34 cellular contexts compared by ENCODE assay signal in the genomic region with DNA sequence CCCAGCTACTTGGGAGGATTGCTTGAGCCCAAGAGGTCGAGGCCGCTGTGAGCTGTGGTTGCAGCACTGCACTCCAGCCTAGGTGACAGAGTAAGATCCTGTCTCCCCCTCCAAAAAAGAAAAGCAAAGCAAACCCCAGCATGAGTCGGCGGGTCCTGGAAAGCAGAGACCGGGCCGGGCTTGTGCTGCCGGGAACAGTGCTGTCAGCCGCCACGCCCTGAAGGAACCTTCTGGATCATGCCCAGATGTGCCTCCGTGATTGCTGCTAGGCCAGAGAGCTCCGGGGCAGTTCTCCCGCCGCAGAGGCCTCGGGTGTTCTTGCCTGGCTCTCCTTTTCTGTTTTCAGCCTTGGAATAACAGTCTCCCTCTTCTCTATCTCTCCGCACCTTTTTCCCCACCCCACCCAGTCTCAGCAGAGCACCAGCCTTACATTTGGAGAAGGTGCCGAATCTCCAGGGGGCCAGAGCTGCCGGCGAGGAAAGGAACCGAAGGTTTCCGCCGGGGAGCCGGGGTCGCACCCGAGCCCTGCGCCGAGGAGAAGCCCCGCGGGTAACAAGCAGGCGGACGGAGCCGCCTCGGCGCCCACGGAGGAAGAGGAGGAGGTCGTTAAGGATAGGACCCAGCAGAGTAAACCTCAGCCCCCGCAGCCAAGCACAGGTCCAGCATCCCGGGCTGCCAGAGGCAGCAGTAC.
"Had no signal": no experiment of that assay in that cellular context is flagged by ENCODE, and none has a peak within 500 bp of the region (broad histone marks: within the 10 kb centered on the region; RNA-seq: fewer than 3 reads in every experiment).

No MANE protein-coding gene starts in this region.

- H3K9me3 ChIP-seq: body of pancreas, esophagus muscularis mucosa, gastroesophageal sphincter, heart right ventricle had no signal

- H3K4me3 Mint-ChIP-seq: activated CD4-positive, alpha-beta memory T cell treated with anti-CD3 and anti-CD28 coated beads for 36 hours; activated CD4-positive, alpha-beta T cell treated with anti-CD3 and anti-CD28 coated beads for 36 hours; activated CD4-positive, alpha-beta T cell treated with anti-CD3 and anti-CD28 coated beads, Interleukin-2, amount 10 ng/mL, durations not matched to agents 24 days and 14 days; activated CD8-positive, alpha-beta memory T cell treated with anti-CD3 and anti-CD28 coated beads, Interleukin-2, amount 10 ng/mL, durations not matched to agents 7 days and 5 days; activated CD8-positive, alpha-beta T cell treated with anti-CD3 and anti-CD28 coated beads, Interleukin-2, amount 10 ng/mL, durations not matched to agents 7 days and 5 days; activated naive CD8-positive, alpha-beta T cell; activated T-helper 1 cell treated with anti-CD3 and anti-CD28 coated beads, Interleukin-12 subunit alpha, Interleukin-12 subunit beta, Interleukin-2, Interleukin-4 antibody, amounts not matched to agents 30 ng/mL and 10 ng/mL and 1 ng/mL, durations not matched to agents 14 hours and 24 hours and 36 hours; dendritic cell treated with granulocyte-macrophage colony-stimulating factor and Interleukin-4, amounts not matched to agents 40 ng/mL and 50 ng/mL, for 4 days; endodermal cell; T-helper 17 cell; T-helper 2 cell treated with Interferon-gamma antibody and Interleukin-4, amounts not matched to agents 5 μg/mL and 100 μg/mL, for 36 hours had no signal

- H3K4me1 ChIP-seq: body of pancreas, esophagus muscularis mucosa had no signal

- H3K27ac Mint-ChIP-seq: activated CD4-positive, alpha-beta memory T cell treated with anti-CD3 and anti-CD28 coated beads for 36 hours; activated CD4-positive, alpha-beta T cell treated with anti-CD3 and anti-CD28 coated beads for 36 hours; activated CD4-positive, alpha-beta T cell treated with anti-CD3 and anti-CD28 coated beads, Interleukin-2, amount 10 ng/mL, durations not matched to agents 24 days and 14 days; activated CD8-positive, alpha-beta memory T cell treated with anti-CD3 and anti-CD28 coated beads, Interleukin-2, amount 10 ng/mL, durations not matched to agents 7 days and 5 days; activated CD8-positive, alpha-beta T cell treated with anti-CD3 and anti-CD28 coated beads, Interleukin-2, amount 10 ng/mL, durations not matched to agents 7 days and 5 days; activated naive CD8-positive, alpha-beta T cell; activated T-helper 1 cell treated with anti-CD3 and anti-CD28 coated beads, Interleukin-12 subunit alpha, Interleukin-12 subunit beta, Interleukin-2, Interleukin-4 antibody, amounts not matched to agents 30 ng/mL and 10 ng/mL and 1 ng/mL, durations not matched to agents 14 hours and 24 hours and 36 hours; activated T-helper 2 cell treated with anti-CD3 and anti-CD28 coated beads, Interferon-gamma antibody, Interleukin-2, Interleukin-4, amounts not matched to agents 10 μg/mL and 5 μg/mL and 100 μg/mL, durations not matched to agents 14 hours and 24 hours and 36 hours; dendritic cell treated with granulocyte-macrophage colony-stimulating factor and Interleukin-4, amounts not matched to agents 40 ng/mL and 50 ng/mL, for 4 days; endodermal cell; T-helper 17 cell; T-helper 2 cell treated with Interferon-gamma antibody and Interleukin-4, amounts not matched to agents 5 μg/mL and 100 μg/mL, for 36 hours had no signal

- H3K4me1 Mint-ChIP-seq: activated CD4-positive, alpha-beta T cell treated with anti-CD3 and anti-CD28 coated beads for 36 hours; activated CD4-positive, alpha-beta T cell treated with anti-CD3 and anti-CD28 coated beads, Interleukin-2, amount 10 ng/mL, durations not matched to agents 24 days and 14 days; activated CD8-positive, alpha-beta memory T cell treated with anti-CD3 and anti-CD28 coated beads, Interleukin-2, amount 10 ng/mL, durations not matched to agents 7 days and 5 days had no signal

- DNase-seq: activated CD4-positive, alpha-beta memory T cell treated with anti-CD3 and anti-CD28 coated beads for 36 hours; activated CD4-positive, alpha-beta T cell treated with anti-CD3 and anti-CD28 coated beads for 36 hours; activated CD4-positive, alpha-beta T cell treated with anti-CD3 and anti-CD28 coated beads, Interleukin-2, amount 10 ng/mL, durations not matched to agents 24 days and 14 days; activated CD4-positive, CD25-positive, alpha-beta regulatory T cell; activated CD4-positive, CD25-positive, alpha-beta regulatory T cell treated with anti-CD3 and anti-CD28 coated beads, Interleukin-2, amount 50 U/mL, for 72 hours; activated CD8-positive, alpha-beta memory T cell treated with anti-CD3 and anti-CD28 coated beads, Interleukin-2, amount 10 ng/mL, durations not matched to agents 7 days and 5 days; activated CD8-positive, alpha-beta memory T cell treated with anti-CD3 and anti-CD28 coated beads, Interleukin-2, amount 50 U/mL, for 4 hours; activated CD8-positive, alpha-beta T cell treated with anti-CD3 and anti-CD28 coated beads, Interleukin-2, amount 10 ng/mL, durations not matched to agents 7 days and 5 days; activated effector memory CD4-positive, alpha-beta T cell treated with anti-CD3 and anti-CD28 coated beads, Interleukin-2, amount 50 U/mL, for 16 hours; activated naive CD4-positive, alpha-beta T cell treated with anti-CD3 and anti-CD28 coated beads, Interleukin-2, amount 50 U/mL, for 16 hours; activated naive CD4-positive, alpha-beta T cell treated with Interleukin-2 at 50 U/mL for 16 hours; activated T-cell treated with anti-CD3 and anti-CD28 coated beads, Interleukin-2, amount 50 U/mL, for 1 hour; activated T-cell treated with anti-CD3 and anti-CD28 coated beads, Interleukin-2, amount 50 U/mL, for 48 hours; amniotic stem cell; body of pancreas; central memory CD4-positive, alpha-beta T cell; cerebellar nuclear complex; dorsolateral prefrontal cortex; effector memory CD4-positive, alpha-beta T cell; endodermal cell; erythroblast; foreskin melanocyte; heart right ventricle; T-helper 1 cell; T-helper 17 cell; T1000 had no signal

- H3K4me3 ChIP-seq: body of pancreas, coronary artery, dorsolateral prefrontal cortex, esophagus muscularis mucosa, gastroesophageal sphincter, heart right ventricle had no signal

- H3K27me3 ChIP-seq: body of pancreas, esophagus muscularis mucosa, gastroesophageal sphincter, heart right ventricle had no signal

- H3K36me3 Mint-ChIP-seq: activated CD4-positive, alpha-beta memory T cell treated with anti-CD3 and anti-CD28 coated beads for 36 hours; activated CD8-positive, alpha-beta memory T cell treated with anti-CD3 and anti-CD28 coated beads, Interleukin-2, amount 10 ng/mL, durations not matched to agents 7 days and 5 days; activated naive CD8-positive, alpha-beta T cell had no signal

- H3K27ac ChIP-seq: body of pancreas, coronary artery, esophagus muscularis mucosa, gastroesophageal sphincter, heart right ventricle had no signal

- H3K9me3 Mint-ChIP-seq: activated CD4-positive, alpha-beta memory T cell treated with anti-CD3 and anti-CD28 coated beads for 36 hours; activated CD4-positive, alpha-beta T cell treated with anti-CD3 and anti-CD28 coated beads, Interleukin-2, amount 10 ng/mL, durations not matched to agents 24 days and 14 days; activated T-helper 1 cell treated with anti-CD3 and anti-CD28 coated beads, Interleukin-12 subunit alpha, Interleukin-12 subunit beta, Interleukin-2, Interleukin-4 antibody, amounts not matched to agents 30 ng/mL and 10 ng/mL and 1 ng/mL, durations not matched to agents 14 hours and 24 hours and 36 hours; activated T-helper 2 cell treated with anti-CD3 and anti-CD28 coated beads, Interferon-gamma antibody, Interleukin-2, Interleukin-4, amounts not matched to agents 10 μg/mL and 5 μg/mL and 100 μg/mL, durations not matched to agents 14 hours and 24 hours and 36 hours; dendritic cell treated with granulocyte-macrophage colony-stimulating factor and Interleukin-4, amounts not matched to agents 40 ng/mL and 50 ng/mL, for 4 days; endodermal cell; T-helper 2 cell treated with Interferon-gamma antibody and Interleukin-4, amounts not matched to agents 5 μg/mL and 100 μg/mL, for 36 hours had no signal

- ATAC-seq: activated CD4-positive, alpha-beta T cell treated with anti-CD3 and anti-CD28 coated beads for 36 hours; activated CD8-positive, alpha-beta memory T cell treated with anti-CD3 and anti-CD28 coated beads, Interleukin-2, amount 10 ng/mL, durations not matched to agents 7 days and 5 days; activated CD8-positive, alpha-beta T cell treated with anti-CD3 and anti-CD28 coated beads, Interleukin-2, amount 10 ng/mL, durations not matched to agents 7 days and 5 days; body of pancreas; heart right ventricle; T-helper 17 cell had no signal
